In the genomic region with DNA sequence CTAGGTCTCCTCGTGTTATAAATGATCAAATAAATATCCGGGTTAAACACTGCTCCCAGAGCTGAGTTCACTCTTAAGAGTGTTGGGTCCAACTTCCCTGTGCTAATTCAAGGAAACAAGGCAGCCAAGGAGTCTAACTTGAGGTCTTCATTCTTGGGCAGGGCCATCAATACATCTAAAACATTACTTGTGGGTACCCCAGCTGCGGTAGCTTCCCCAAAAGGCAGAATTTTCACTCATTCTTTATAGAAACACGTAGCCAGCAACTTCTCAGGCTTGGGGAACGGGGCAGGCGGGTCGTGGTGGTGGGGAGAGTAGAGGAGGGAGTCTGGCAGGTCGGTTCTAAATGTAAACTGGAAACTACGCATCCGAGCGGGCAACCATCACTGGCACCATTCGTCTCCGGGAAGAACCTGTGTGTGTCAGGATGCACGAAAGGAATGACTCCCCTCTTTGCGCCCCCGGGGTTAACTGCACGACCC, we compare ENCODE assay signal across 8 cellular contexts. TPM values are rescaled to one million over a fixed set of nuclear protein-coding genes. Genes with fewer than 3 reads are reported as not detected.
DNase-seq lines count a peak whose midpoint lies in the region; ATAC-seq, FAIRE-seq and TF ChIP-seq lines count a peak whose summit lies in the region.

No MANE protein-coding gene starts in this region.

- TF ChIP-seq RAD21 in HepG2 (CRISPR knock-in tag; IDR thresholded peaks at IDR 0.05): no peak

- H3K36me3 ChIP-seq in PC-9 (ENCODE audit: low read depth) (no peaks in the 10 kb centered on the region), HepG2 (replicated peaks in 1 of 2; ENCODE audit: control insufficient read depth in 1 of 2, insufficient read depth in 2 of 2, low read length in 2 of 2) (no peaks in the 10 kb centered on the region), testis (ENCODE audit: low read depth, missing control alignments) (no peaks in the 10 kb centered on the region)

- H3K4me1 ChIP-seq in PC-9 (replicated peaks; ENCODE audit: insufficient read depth) (peaks cover 34% of the 10 kb centered on the region), HepG2 (ENCODE audit: insufficient read depth, low read length) (peaks cover 55% of the 10 kb centered on the region), testis (peaks cover 15% of the 10 kb centered on the region)

- no peaks in the 10 kb centered on the region for H3K27me3 ChIP-seq in PC-9 (ENCODE audit: insufficient read depth, low read depth)
- peaks cover 0 to 3% of the 10 kb centered on the region in 2 experiments; a peak in 1 of 5 replicates for H3K27me3 ChIP-seq in HepG2 (ENCODE audit: control insufficient read depth in 1 of 2, insufficient read depth in 2 of 2, low read length in 2 of 2)
- H3K27me3 ChIP-seq in testis: no peaks in the 10 kb centered on the region

- H4K20me1 ChIP-seq in PC-9 (ENCODE audit: insufficient read depth) (peaks cover 3% of the 10 kb centered on the region; the same call in 1 of the 2 replicates), HepG2 (ENCODE audit: insufficient read depth, low read length) (peaks cover 12% of the 10 kb centered on the region; the same call in 1 of the 2 replicates)

- H3K27ac ChIP-seq in PC-9 (peak overlapping the region; percentile 45), HepG2 (ENCODE audit: extremely low read length, insufficient read depth, low read length) (peak overlapping the region; percentile 92), testis (peak overlapping the region; percentile 94 to 96)

- peak; percentile 8 for DNase-seq in activated gamma-delta T cell treated with anti-CD3 and anti-CD28 coated beads, Interleukin-2, amount 50 U/mL, for 16 hours (ENCODE audit: low read depth)
- DNase-seq in activated gamma-delta T cell (lab: John Stamatoyannopoulos, UW): no peak
- DNase-seq in PC-9: peak in 1 of 2 experiments; percentile 29
- no peak for DNase-seq in central memory CD8-positive, alpha-beta T cell (ENCODE audit: low spot score in 2 of 2)
- no peak for DNase-seq in HepG2 (ENCODE audit: low spot score)
- peak; percentile 30 for DNase-seq in testis
- no peak for DNase-seq in NCI-H1105 (lab: John Stamatoyannopoulos, UW)
- no peak for DNase-seq in NCI-H446 (lab: John Stamatoyannopoulos, UW)

- H3K9me3 ChIP-seq in PC-9 (ENCODE audit: insufficient read depth, low read depth): no peaks in the 10 kb centered on the region
- H3K9me3 ChIP-seq in HepG2 (ENCODE audit: low read length): no peaks in the 10 kb centered on the region
- H3K9me3 ChIP-seq in testis: no peaks in the 10 kb centered on the region

- WGBS in HepG2 (ENCODE audit: low lambda C conversion rate): 1% methylated on average over 17 of the region's 17 CpGs
- 1 to 2% methylated on average over 17 of the region's 17 CpGs for WGBS in testis, 2 donors

- TF ChIP-seq CTCF in PC-9 (conservative IDR thresholded peaks at IDR 0.05) (no peak), HepG2 (CRISPR knock-in tag; IDR thresholded peaks at IDR 0.05) (no peak), testis (IDR thresholded peaks at IDR 0.05) (no peak)

- POLR2A ChIA-PET in PC-9 (lab: Charles Lee; ENCODE audit: unreplicated experiment): interaction anchor here (0.7 kb wide), 1 partner anchor 97 kb away, joined by 6 read pairs; no protein-coding TSS in a partner anchor
- POLR2A ChIA-PET in HepG2 (lab: Yijun Ruan, JAX): interaction anchor here (1.0 kb wide), 2 partner anchors 10 to 40 kb away, joined by 3 read pairs; no protein-coding TSS in a partner anchor

- no peaks in the 10 kb centered on the region for H3K9me2 ChIP-seq in PC-9 (ENCODE audit: insufficient read depth)

- H3K79me2 ChIP-seq in PC-9 (ENCODE audit: low read depth): peaks cover 40% of the 10 kb centered on the region
- peaks cover 37% of the 10 kb centered on the region for H3K79me2 ChIP-seq in HepG2 (ENCODE audit: insufficient read depth, low read length)

- H3K9me3 Mint-ChIP-seq in central memory CD8-positive, alpha-beta T cell: no peaks in the 10 kb centered on the region

- peaks cover 7% of the 10 kb centered on the region; the same call in 1 of the 2 replicates for H3F3A ChIP-seq in PC-9 (ENCODE audit: insufficient read depth, low read depth)

- H3K4me2 ChIP-seq in PC-9 (peak overlapping the region; percentile 87), HepG2 (ENCODE audit: low read depth, low read length) (peak overlapping the region; percentile 83)

- peaks cover 41% of the 10 kb centered on the region for H3K4me1 Mint-ChIP-seq in central memory CD8-positive, alpha-beta T cell

- intact Hi-C loops in PC-9 (cut with micrococcal nuclease; ENCODE audit: unreplicated experiment) (loop anchor here (5.0 kb wide), 1 partner anchor 39 kb away; no protein-coding TSS in a partner anchor), HepG2 (cut with micrococcal nuclease; ENCODE audit: unreplicated experiment) (no loop called here), testis (cut with DNase I; ENCODE audit: low total_unique reads) (no loop called here)

- peak overlapping the region; percentile 91 for H3K27ac Mint-ChIP-seq in central memory CD8-positive, alpha-beta T cell (ENCODE audit: low read depth)

- BruUV-seq in PC-9 (replicated peaks; lab: Mats Ljungman, UMichigan) (TSS peak; percentile 92), HepG2 (replicated peaks; lab: Mats Ljungman, UMichigan) (TSS peak; percentile 94)

- in situ Hi-C loops in HepG2 (cut with HindIII; ENCODE audit: extremely low pct_ligation_motif_present, low pct_unique_long_range_greater_than_20kb): no loop called here

- no peak for TF ChIP-seq EP300 in HepG2 (IDR thresholded peaks at IDR 0.05; ENCODE audit: low read depth in 2 of 2, low read length in 2 of 2)
- TF ChIP-seq EP300 in HepG2 (CRISPR knock-in tag; IDR thresholded peaks at IDR 0.05; ENCODE audit: borderline replicate concordance): no peak

- H3K4me3 ChIP-seq in PC-9 (peak overlapping the region; percentile 74), HepG2 (replicated peaks in 1 of 3; ENCODE audit: insufficient read depth in 1 of 3, low read depth in 2 of 3, low read length in 3 of 3) (peak overlapping the region; percentile 79 to 99 (median 95)), testis (peak overlapping the region; percentile 87 to 88)

- no peak for FAIRE-seq in HepG2 (lab: Jason Lieb, UNC)

- peak overlapping the region; percentile 90 for H3K4me3 Mint-ChIP-seq in central memory CD8-positive, alpha-beta T cell

- CTCF ChIA-PET in PC-9 (lab: Charles Lee): no interaction called here
- CTCF ChIA-PET in HepG2 (lab: Yijun Ruan, JAX; ENCODE audit: low intra/inter-chr PET ratio, low total read pairs): no interaction called here

- peak overlapping the region; percentile 90 for H3K9ac ChIP-seq in HepG2 (ENCODE audit: insufficient read depth, low read depth, low read length)

- ATAC-seq in central memory CD8-positive, alpha-beta T cell (replicated peaks; ENCODE audit: extremely low read depth, poor library complexity, severe bottlenecking): peak; percentile 8
- peak; percentile 42 for ATAC-seq in HepG2

- peaks cover 8% of the 10 kb centered on the region for H3K36me3 Mint-ChIP-seq in central memory CD8-positive, alpha-beta T cell (ENCODE audit: insufficient read depth)

- no peaks in the 10 kb centered on the region for H3K27me3 Mint-ChIP-seq in central memory CD8-positive, alpha-beta T cell

- H2AFZ ChIP-seq in PC-9: peak overlapping the region; percentile 95
- H2AFZ ChIP-seq in HepG2 (ENCODE audit: low read length): peak overlapping the region; percentile 85

- no peak for TF ChIP-seq POLR2A in HepG2 (IDR thresholded peaks at IDR 0.05; ENCODE audit: insufficient read depth in 1 of 2, low read depth in 2 of 2, low read length in 2 of 2)
- TF ChIP-seq POLR2A in testis (IDR thresholded peaks at IDR 0.05): no peak

RNA-seq across cellular contexts. Expression of gene METTL9, which starts 0.7 kb away (rescaled TPM):
- 136 and 151 TPM in 2 replicates for total RNA-seq in PC-9 (2021)
- total RNA-seq in HepG2 (2016; rRNA removed; fragmentation: Illumina TruSeq; extraction: Trizol): 175 and 204 TPM in 2 replicates
- total RNA-seq in HepG2 (2016; cell fraction: cytosol; rRNA removed; fragmentation: Illumina TruSeq; extraction: Trizol; ENCODE audit: low read depth): 260 and 296 TPM in 2 replicates
- 189 and 192 TPM in 2 replicates for total RNA-seq in HepG2 (2016; cell fraction: insoluble cytoplasmic fraction; rRNA removed; fragmentation: Illumina TruSeq; extraction: Trizol)
- total RNA-seq in HepG2 (2016; cell fraction: membrane; rRNA removed; fragmentation: Illumina TruSeq; extraction: Trizol): 531 and 570 TPM in 2 replicates
- total RNA-seq in HepG2 (2016; cell fraction: nucleus; rRNA removed; fragmentation: Illumina TruSeq; extraction: Trizol): 102 and 120 TPM in 2 replicates
- polyA plus RNA-seq in HepG2 (2011; rRNA removed): 96.9 and 123 TPM in 2 replicates
- 57.9 and 89.7 TPM in 2 replicates for polyA plus RNA-seq in HepG2 (2011; cell fraction: cytosol; rRNA removed)
- 22.0 and 27.5 TPM in 2 replicates for polyA plus RNA-seq in HepG2 (2011; cell fraction: nucleus; rRNA removed)
- 128 and 134 TPM in 2 replicates for polyA plus RNA-seq in HepG2 (2012)
- polyA plus RNA-seq in HepG2 (2016; cell fraction: cytosol; fragmentation: Illumina TruSeq; extraction: Trizol; ENCODE audit: low read depth): 385 and 459 TPM in 2 replicates
- polyA plus RNA-seq in HepG2 (2016; cell fraction: insoluble cytoplasmic fraction; fragmentation: Illumina TruSeq; extraction: Trizol; ENCODE audit: low read depth): 218 and 221 TPM in 2 replicates
- polyA plus RNA-seq in HepG2 (2016; cell fraction: membrane; fragmentation: Illumina TruSeq; extraction: Trizol; ENCODE audit: low read depth): 534 and 554 TPM in 2 replicates
- polyA plus RNA-seq in HepG2 (2016; cell fraction: nucleus; fragmentation: Illumina TruSeq; extraction: Trizol; ENCODE audit: insufficient read depth, low read depth): 143 and 144 TPM in 2 replicates
- 23.0 and 41.2 TPM in 2 replicates for polyA minus RNA-seq in HepG2 (2011; rRNA and poly(A)+ RNA removed; ENCODE audit: low replicate concordance)
- polyA minus RNA-seq in HepG2 (2011; cell fraction: cytosol; rRNA and poly(A)+ RNA removed): 66.7 and 68.9 TPM in 2 replicates
- polyA minus RNA-seq in HepG2 (2011; cell fraction: nucleus; rRNA and poly(A)+ RNA removed): 50.9 and 56.4 TPM in 2 replicates
- 10 to 100 TPM; 70.5 to 77.5 TPM for total RNA-seq in testis
- polyA plus RNA-seq in testis (ENCODE audit: insufficient read depth, low read depth, low replicate concordance): 42.4 TPM

RNA-seq across cellular contexts. Expression of gene IGSF6, which starts 53.7 kb away (rescaled TPM):
- total RNA-seq in PC-9 (2021): not detected in 2 replicates
- total RNA-seq in HepG2 (2016; rRNA removed; fragmentation: Illumina TruSeq; extraction: Trizol): not detected in 2 replicates
- total RNA-seq in HepG2 (2016; cell fraction: cytosol; rRNA removed; fragmentation: Illumina TruSeq; extraction: Trizol; ENCODE audit: low read depth): not detected in 2 replicates
- not detected in 2 replicates for total RNA-seq in HepG2 (2016; cell fraction: insoluble cytoplasmic fraction; rRNA removed; fragmentation: Illumina TruSeq; extraction: Trizol)
- not detected in 2 replicates for total RNA-seq in HepG2 (2016; cell fraction: membrane; rRNA removed; fragmentation: Illumina TruSeq; extraction: Trizol)
- total RNA-seq in HepG2 (2016; cell fraction: nucleus; rRNA removed; fragmentation: Illumina TruSeq; extraction: Trizol): not detected in 2 replicates
- polyA plus RNA-seq in HepG2 (2011; rRNA removed): not detected in 2 replicates
- not detected in 2 replicates for polyA plus RNA-seq in HepG2 (2011; cell fraction: cytosol; rRNA removed)
- polyA plus RNA-seq in HepG2 (2011; cell fraction: nucleus; rRNA removed): not detected in 2 replicates
- 0.19 and 0.24 TPM in 2 replicates for polyA plus RNA-seq in HepG2 (2012)
- polyA plus RNA-seq in HepG2 (2016; cell fraction: cytosol; fragmentation: Illumina TruSeq; extraction: Trizol; ENCODE audit: low read depth): not detected in 2 replicates
- polyA plus RNA-seq in HepG2 (2016; cell fraction: insoluble cytoplasmic fraction; fragmentation: Illumina TruSeq; extraction: Trizol; ENCODE audit: low read depth): not detected in 2 replicates
- not detected in 2 replicates for polyA plus RNA-seq in HepG2 (2016; cell fraction: membrane; fragmentation: Illumina TruSeq; extraction: Trizol; ENCODE audit: low read depth)
- polyA plus RNA-seq in HepG2 (2016; cell fraction: nucleus; fragmentation: Illumina TruSeq; extraction: Trizol; ENCODE audit: insufficient read depth, low read depth): not detected in 2 replicates
- not detected in 2 replicates for polyA minus RNA-seq in HepG2 (2011; rRNA and poly(A)+ RNA removed; ENCODE audit: low replicate concordance)
- polyA minus RNA-seq in HepG2 (2011; cell fraction: cytosol; rRNA and poly(A)+ RNA removed): not detected in 2 replicates
- not detected in 2 replicates for polyA minus RNA-seq in HepG2 (2011; cell fraction: nucleus; rRNA and poly(A)+ RNA removed)
- under 1 TPM in 1 of 2 donors, not detected in 1; 0.81 TPM for total RNA-seq in testis
- polyA plus RNA-seq in testis (ENCODE audit: insufficient read depth, low read depth, low replicate concordance): 1.4 TPM

Comparison
In these comparisons a context has a peak if more than half of its experiments do, and no peak if none do; other contexts are left out.
1. DNase-seq: peak in activated gamma-delta T cell treated with anti-CD3 and anti-CD28 coated beads, Interleukin-2, amount 50 U/mL, for 16 hours (single experiment) and testis (single experiment); none in activated gamma-delta T cell (single experiment), central memory CD8-positive, alpha-beta T cell (0 of 2), HepG2 (single experiment), NCI-H1105 (single experiment) and NCI-H446 (0 of 2).
2. H3K27ac ChIP-seq: peak in every context shown above with its lines; median percentile 95 in testis; 92 in HepG2; 45 in PC-9.
3. Peak in every context shown above with its lines, with median percentiles within 50 percentile points of each other: H3K4me3 ChIP-seq.